30 cellular contexts compared by ENCODE assay signal in the genomic region with DNA sequence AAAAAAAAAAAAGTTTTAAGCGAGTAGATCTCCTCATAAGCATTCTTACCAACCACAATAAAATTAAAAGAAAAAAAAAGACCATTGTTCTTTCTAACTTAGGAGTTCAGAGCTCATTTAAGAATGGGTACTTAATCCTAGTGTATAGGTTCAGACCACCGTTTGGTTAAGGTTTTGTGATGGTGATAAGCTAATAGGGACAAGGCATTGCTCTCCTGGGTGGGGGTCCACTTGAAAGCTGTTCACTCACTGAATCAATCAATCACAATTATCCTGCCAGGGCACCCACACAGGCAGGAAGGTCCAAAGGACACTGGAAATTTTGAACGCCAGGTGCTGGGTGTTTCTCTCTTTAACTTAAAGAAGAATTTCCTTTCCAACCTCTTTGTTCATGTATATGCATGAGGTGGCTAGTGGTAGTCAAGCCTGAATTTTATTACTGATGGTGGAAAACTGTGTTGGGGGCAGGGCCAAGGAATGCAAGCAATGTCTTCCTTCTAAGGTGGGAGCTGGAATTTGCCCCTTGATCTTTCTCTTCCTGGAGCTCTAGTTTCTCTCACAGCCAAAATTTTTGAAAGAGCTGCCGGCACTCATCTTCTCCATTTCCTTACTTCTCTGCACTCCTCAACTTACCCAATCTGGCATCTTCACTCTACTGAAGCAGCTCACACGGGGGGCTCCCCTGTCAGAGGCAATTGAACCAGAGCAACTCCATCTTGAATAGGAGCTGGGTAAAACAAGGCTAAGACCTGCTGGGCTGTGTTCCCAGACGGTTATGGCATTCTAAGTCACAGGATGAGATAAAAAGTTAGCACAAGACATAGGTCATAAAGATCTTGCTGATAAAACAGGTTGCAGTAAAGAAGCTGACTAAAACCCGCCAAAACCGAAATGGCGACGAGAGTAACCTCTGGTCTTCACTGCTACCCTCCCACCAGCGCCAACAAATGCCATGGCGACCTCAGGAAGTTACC. TPM values are rescaled to one million over a fixed set of nuclear protein-coding genes. Genes with fewer than 3 reads are reported as not detected.
DNase-seq lines count a peak whose midpoint lies in the region; ATAC-seq and TF ChIP-seq lines count a peak whose summit lies in the region.
"Had no signal": no experiment of that assay in that cellular context is flagged by ENCODE, and none has a peak within 500 bp of the region (broad histone marks: within the 10 kb centered on the region; RNA-seq: fewer than 3 reads in every experiment).

No MANE protein-coding gene starts in this region.

- H3K36me3 Mint-ChIP-seq in activated CD8-positive, alpha-beta T cell treated with anti-CD3 and anti-CD28 coated beads for 36 hours (ENCODE audit: low read depth) = no peaks in the 10 kb centered on the region
- H3K36me3 Mint-ChIP-seq in activated CD8-positive, alpha-beta T cell treated with anti-CD3 and anti-CD28 coated beads, Interleukin-2, amount 10 ng/mL, durations not matched to agents 7 days and 5 days (ENCODE audit: low read depth) = no peaks in the 10 kb centered on the region
- H3K36me3 Mint-ChIP-seq: immature natural killer cell; naive B cell; stimulated activated memory B cell treated with anti-CD40 and anti-IgM and Interleukin-4, amounts not matched to agents 10 μg/mL and 1 μg/mL and 100 μg/mL, for 72 hours had no signal

- POLR2A ChIA-PET in activated CD8-positive, alpha-beta T cell treated with anti-CD3 and anti-CD28 coated beads for 36 hours (lab: Charles Lee) = interaction anchor here (0.9 kb wide), 1 partner anchor 10 kb away, joined by 3 read pairs; no protein-coding TSS in a partner anchor
- POLR2A ChIA-PET in activated CD8-positive, alpha-beta T cell treated with anti-CD3 and anti-CD28 coated beads, Interleukin-2, amount 10 ng/mL, durations not matched to agents 7 days and 5 days (lab: Charles Lee) = no interaction called here

- intact Hi-C loops in activated CD8-positive, alpha-beta T cell treated with anti-CD3 and anti-CD28 coated beads for 36 hours (cut with micrococcal nuclease) = loop anchor here (5.0 kb wide), 1 partner anchor 37 kb away; a partner anchor contains a TSS
- intact Hi-C loops in transverse colon (cut with DNase I; ENCODE audit: low total_unique reads) (no loop called here), stomach (cut with DNase I; ENCODE audit: low total_unique reads) (no loop called here)

- CTCF ChIA-PET in activated CD8-positive, alpha-beta T cell treated with anti-CD3 and anti-CD28 coated beads for 36 hours (lab: Charles Lee) = interaction anchor here (0.8 to 2.4 kb wide), 10 partner anchors 10 to 489 kb away, joined by 3 to 18 read pairs (median 3); no protein-coding TSS in a partner anchor
- CTCF ChIA-PET in activated CD8-positive, alpha-beta T cell treated with anti-CD3 and anti-CD28 coated beads, Interleukin-2, amount 10 ng/mL, durations not matched to agents 7 days and 5 days (lab: Charles Lee) = interaction anchor here (1.4 to 4.6 kb wide), 5 partner anchors 10 to 129 kb away, joined by 4 to 31 read pairs (median 7); no protein-coding TSS in a partner anchor

- in situ Hi-C loops in transverse colon (cut with MboI; ENCODE audit: low pct_ligation_motif_present in 1 of 4, low pct_unique_long_range_greater_than_20kb in 1 of 4, low sequenced_read_pairs in 3 of 4) = no loop called here

- TF ChIP-seq POLR2A in transverse colon (IDR thresholded peaks at IDR 0.05) (no peak), stomach (IDR thresholded peaks at IDR 0.05) (no peak)

- H3K4me3 Mint-ChIP-seq in activated CD8-positive, alpha-beta T cell treated with anti-CD3 and anti-CD28 coated beads for 36 hours = no peak overlapping the region
- H3K4me3 Mint-ChIP-seq in activated CD8-positive, alpha-beta T cell treated with anti-CD3 and anti-CD28 coated beads, Interleukin-2, amount 10 ng/mL, durations not matched to agents 7 days and 5 days = no peak overlapping the region
- H3K4me3 Mint-ChIP-seq: immature natural killer cell; naive B cell; stimulated activated memory B cell treated with anti-CD40 and anti-IgM and Interleukin-4, amounts not matched to agents 10 μg/mL and 1 μg/mL and 100 μg/mL, for 72 hours had no signal

- no peaks in the 10 kb centered on the region for H3K9me3 Mint-ChIP-seq in activated CD8-positive, alpha-beta T cell treated with anti-CD3 and anti-CD28 coated beads for 36 hours
- H3K9me3 Mint-ChIP-seq in activated CD8-positive, alpha-beta T cell treated with anti-CD3 and anti-CD28 coated beads, Interleukin-2, amount 10 ng/mL, durations not matched to agents 7 days and 5 days (ENCODE audit: insufficient read depth) = no peaks in the 10 kb centered on the region
- H3K9me3 Mint-ChIP-seq: immature natural killer cell; naive B cell; stimulated activated memory B cell treated with anti-CD40 and anti-IgM and Interleukin-4, amounts not matched to agents 10 μg/mL and 1 μg/mL and 100 μg/mL, for 72 hours had no signal

- H3K27me3 ChIP-seq in transverse colon = peaks cover 2% of the 10 kb centered on the region
- H3K27me3 ChIP-seq in stomach = peaks cover 0 to 7% (median 0%) of the 10 kb centered on the region in 3 donors
- H3K27me3 ChIP-seq: pancreas, upper lobe of left lung had no signal

- peaks cover 36% of the 10 kb centered on the region for H3K4me1 Mint-ChIP-seq in activated CD8-positive, alpha-beta T cell treated with anti-CD3 and anti-CD28 coated beads for 36 hours (ENCODE audit: low read depth)
- H3K4me1 Mint-ChIP-seq in activated CD8-positive, alpha-beta T cell treated with anti-CD3 and anti-CD28 coated beads, Interleukin-2, amount 10 ng/mL, durations not matched to agents 7 days and 5 days (ENCODE audit: low read depth) = peaks cover 33% of the 10 kb centered on the region

- H3K4me1 ChIP-seq in transverse colon (peaks cover 0 to 49% (median 25%) of the 10 kb centered on the region in 4 donors), stomach (peaks cover 0 to 21% (median under 1%) of the 10 kb centered on the region in 4 donors)
- H3K4me1 ChIP-seq: pancreas had no signal

- no peak for ATAC-seq in activated CD8-positive, alpha-beta T cell treated with anti-CD3 and anti-CD28 coated beads for 36 hours
- no peak for ATAC-seq in activated CD8-positive, alpha-beta T cell treated with anti-CD3 and anti-CD28 coated beads, Interleukin-2, amount 10 ng/mL, durations not matched to agents 7 days and 5 days
- ATAC-seq: pancreas; sciatic nerve; stimulated activated memory B cell treated with anti-CD40 and anti-IgM and Interleukin-4, amounts not matched to agents 10 μg/mL and 1 μg/mL and 100 μg/mL, for 72 hours had no signal

- TF ChIP-seq CTCF in activated CD8-positive, alpha-beta T cell treated with anti-CD3 and anti-CD28 coated beads for 36 hours (IDR thresholded peaks at IDR 0.05) = no peak
- TF ChIP-seq CTCF in transverse colon (IDR thresholded peaks at IDR 0.05) (no peak), stomach (IDR thresholded peaks at IDR 0.05) (no peak)

- H3K27ac ChIP-seq in transverse colon (peak overlapping the region; percentile 34 to 67 (median 58)), stomach (no peak overlapping the region)
- H3K27ac ChIP-seq: esophagus squamous epithelium, pancreas, upper lobe of left lung had no signal

- H3K4me3 ChIP-seq in transverse colon (no peak overlapping the region), stomach (no peak overlapping the region)
- H3K4me3 ChIP-seq: esophagus squamous epithelium, pancreas, upper lobe of left lung had no signal

- H3K36me3 ChIP-seq in transverse colon (no peaks in the 10 kb centered on the region), stomach (no peaks in the 10 kb centered on the region)
- H3K36me3 ChIP-seq: esophagus squamous epithelium, pancreas, upper lobe of left lung had no signal

- peaks cover 3% of the 10 kb centered on the region for H3K27me3 Mint-ChIP-seq in activated CD8-positive, alpha-beta T cell treated with anti-CD3 and anti-CD28 coated beads for 36 hours
- H3K27me3 Mint-ChIP-seq in activated CD8-positive, alpha-beta T cell treated with anti-CD3 and anti-CD28 coated beads, Interleukin-2, amount 10 ng/mL, durations not matched to agents 7 days and 5 days (ENCODE audit: low read depth) = peaks cover 9% of the 10 kb centered on the region

- WGBS in transverse colon (ENCODE audit: low coverage in 1 of 2), 2 donors = 43 to 55% methylated on average over 7 to 12 of the region's 12 CpGs
- whole genome bisulfite sequencing in stomach, 5 donors = 72 to 83% (median 76%) methylated on average over 12 of the region's 12 CpGs

- H3K27ac Mint-ChIP-seq in activated CD8-positive, alpha-beta T cell treated with anti-CD3 and anti-CD28 coated beads for 36 hours = no peak overlapping the region
- no peak overlapping the region for H3K27ac Mint-ChIP-seq in activated CD8-positive, alpha-beta T cell treated with anti-CD3 and anti-CD28 coated beads, Interleukin-2, amount 10 ng/mL, durations not matched to agents 7 days and 5 days
- H3K27ac Mint-ChIP-seq: naive B cell; stimulated activated memory B cell treated with anti-CD40 and anti-IgM and Interleukin-4, amounts not matched to agents 10 μg/mL and 1 μg/mL and 100 μg/mL, for 72 hours had no signal

- no peaks in the 10 kb centered on the region for H3K9me3 ChIP-seq in transverse colon
- H3K9me3 ChIP-seq in stomach = no peaks in the 10 kb centered on the region
- H3K9me3 ChIP-seq: esophagus squamous epithelium, pancreas, upper lobe of left lung had no signal

- DNase-seq in activated CD8-positive, alpha-beta T cell treated with anti-CD3 and anti-CD28 coated beads for 36 hours = peak; percentile 46
- DNase-seq in activated CD8-positive, alpha-beta T cell treated with anti-CD3 and anti-CD28 coated beads, Interleukin-2, amount 10 ng/mL, durations not matched to agents 7 days and 5 days = no peak
- DNase-seq in astrocyte of the hippocampus (ENCODE audit: low read depth, low spot score) (peak; percentile 58), kidney tubule cell (ENCODE audit: low spot score) (peak; percentile 61), transverse colon (peak; percentile 58), OCI-M1 (lab: John Stamatoyannopoulos, UW) (no peak), stomach (no peak), HuH-7.5 (ENCODE audit: low spot score) (no peak)
- DNase-seq: activated CD4-positive, alpha-beta T cell treated with anti-CD3 and anti-CD28 coated beads for 4 hours; activated effector memory CD4-positive, alpha-beta T cell treated with Interleukin-2 at 50 U/mL for 16 hours; Calu3; caudate nucleus; effector CD8-positive, alpha-beta T cell; EL; esophagus squamous epithelium; GOT3; immature natural killer cell; naive B cell; NCI-H2081 treated with DMSO at 0.1 percent for 48 hours; NCI-H446 treated with DMSO at 0.1 percent for 48 hours; pancreas; RPMI8226; T1000; upper lobe of left lung had no signal

- no peak for TF ChIP-seq EP300 in transverse colon (IDR thresholded peaks at IDR 0.05; ENCODE audit: low read depth)
- no peak for TF ChIP-seq EP300 in stomach (IDR thresholded peaks at IDR 0.05)

RNA-seq across cellular contexts. Expression of a gene that starts 7.5 kb away (rescaled TPM):
- 1 to 10 TPM; 2.7 to 2.9 TPM for total RNA-seq in activated CD8-positive, alpha-beta T cell treated with anti-CD3 and anti-CD28 coated beads for 36 hours
- total RNA-seq in activated CD8-positive, alpha-beta T cell treated with anti-CD3 and anti-CD28 coated beads, Interleukin-2, amount 10 ng/mL, durations not matched to agents 7 days and 5 days = 1 to 10 TPM; 2.2 to 2.4 TPM
- total RNA-seq in transverse colon = 10 to 100 TPM in 1 of 4 donors, 1 to 10 TPM in 3; 2.2 to 33.4 (median 4.7) TPM
- total RNA-seq in stomach = 10 to 100 TPM in 1 of 5 donors, 1 to 10 TPM in 1, under 1 TPM in 2, not detected in 1; 0.29 to 14.0 (median 0.95) TPM
- under 1 TPM; 0.33 to 0.56 (median 0.46) TPM for polyA plus RNA-seq in stomach

RNA-seq across cellular contexts. Expression of a gene that starts 11.2 kb away (rescaled TPM):
- 100 to 1,000 TPM; 111 to 120 TPM for total RNA-seq in activated CD8-positive, alpha-beta T cell treated with anti-CD3 and anti-CD28 coated beads for 36 hours
- total RNA-seq in activated CD8-positive, alpha-beta T cell treated with anti-CD3 and anti-CD28 coated beads, Interleukin-2, amount 10 ng/mL, durations not matched to agents 7 days and 5 days = 100 to 1,000 TPM; 179 to 192 TPM
- total RNA-seq in transverse colon (100 to 1,000 TPM in 2 of 4 donors, 10 to 100 TPM in 2; 45.2 to 217 (median 110) TPM), stomach (100 to 1,000 TPM in 1 of 5 donors, 10 to 100 TPM in 4; 20.6 to 102 (median 64.0) TPM)
- 10 to 100 TPM; 73.4 to 79.2 (median 74.1) TPM for polyA plus RNA-seq in stomach

RNA-seq across cellular contexts. Expression of a gene that starts 38.7 kb away (rescaled TPM):
- total RNA-seq in activated CD8-positive, alpha-beta T cell treated with anti-CD3 and anti-CD28 coated beads for 36 hours = 1 to 10 TPM; 2.4 to 2.8 TPM
- total RNA-seq in activated CD8-positive, alpha-beta T cell treated with anti-CD3 and anti-CD28 coated beads, Interleukin-2, amount 10 ng/mL, durations not matched to agents 7 days and 5 days = 10 to 100 TPM; 12.4 to 15.7 TPM
- total RNA-seq in transverse colon (10 to 100 TPM; 21.1 to 29.9 (median 24.8) TPM), stomach (10 to 100 TPM in 3 of 5 donors, 1 to 10 TPM in 2; 5.3 to 31.9 (median 12.5) TPM)
- 10 to 100 TPM in 1 of 3 donors, 1 to 10 TPM in 2; 4.7 to 25.9 (median 5.6) TPM for polyA plus RNA-seq in stomach
- total RNA-seq: glomerular endothelial cell had no signal

RNA-seq across cellular contexts. Expression of a gene that starts 54.1 kb away (rescaled TPM):
- under 1 TPM in 1 of 2 experiments, not detected in 1; 0.09 TPM for total RNA-seq in activated CD8-positive, alpha-beta T cell treated with anti-CD3 and anti-CD28 coated beads for 36 hours
- under 1 TPM in 1 of 2 experiments, not detected in 1; 0.13 TPM for total RNA-seq in activated CD8-positive, alpha-beta T cell treated with anti-CD3 and anti-CD28 coated beads, Interleukin-2, amount 10 ng/mL, durations not matched to agents 7 days and 5 days
- not detected for total RNA-seq in transverse colon
- total RNA-seq in stomach = not detected
- under 1 TPM in 1 of 3 donors, not detected in 2; 0.28 TPM for polyA plus RNA-seq in stomach
- total RNA-seq: A172, glomerular endothelial cell, lung microvascular endothelial cell, sciatic nerve had no signal
- polyA plus RNA-seq: BJ had no signal

Comparison
In these comparisons a context has a peak if more than half of its experiments do, and no peak if none do; other contexts are left out.
1. DNase-seq: peak in activated CD8-positive, alpha-beta T cell treated with anti-CD3 and anti-CD28 coated beads for 36 hours (single experiment), astrocyte of the hippocampus (single experiment), kidney tubule cell (single experiment) and transverse colon (single experiment); none in activated CD8-positive, alpha-beta T cell treated with anti-CD3 and anti-CD28 coated beads, Interleukin-2, amount 10 ng/mL, durations not matched to agents 7 days and 5 days (single experiment), OCI-M1 (single experiment), stomach (single experiment) and HuH-7.5 (single experiment).
2. H3K27ac ChIP-seq: peak in transverse colon (4 of 4); none in stomach (0 of 5).